21 cellular contexts compared by ENCODE assay signal in genomic region chr1:246695136-246695535, GRCh38. TPM values are rescaled to one million over a fixed set of nuclear protein-coding genes. Genes with fewer than 3 reads are reported as not detected.
DNase-seq lines count a peak whose midpoint lies in the region; ATAC-seq, FAIRE-seq and TF ChIP-seq lines count a peak whose summit lies in the region.
"Had no signal": no experiment of that assay in that cellular context is flagged by ENCODE, and none has a peak within 500 bp of the region (broad histone marks: within the 10 kb centered on the region; RNA-seq: fewer than 3 reads in every experiment).

No MANE protein-coding gene starts in this region.

- no peak overlapping the region for H2BK20ac ChIP-seq in IMR-90 (ENCODE audit: low read depth, low read length)

- dilution Hi-C loops in IMR-90 (cut with HindIII; ENCODE audit: low sequenced_read_pairs, unreplicated experiment): no loop called here

- H3K27me3 ChIP-seq in IMR-90 (ENCODE audit: control insufficient read depth, insufficient read depth, low read length) (no peaks in the 10 kb centered on the region), bronchial epithelial cell (ENCODE audit: control insufficient read depth, insufficient read depth, low read length) (no peaks in the 10 kb centered on the region), left lung (no peaks in the 10 kb centered on the region)
- H3K27me3 ChIP-seq: BE2C had no signal

- H3K18ac ChIP-seq in IMR-90 (ENCODE audit: low read depth, low read length): no peak overlapping the region

- H4K8ac ChIP-seq in IMR-90 (ENCODE audit: low read depth in 2 of 2, low read length in 2 of 2): no peak overlapping the region

- H2AK5ac ChIP-seq in IMR-90 (ENCODE audit: low read depth, low read length): no peak overlapping the region

- H2AFZ ChIP-seq in IMR-90 (replicated peaks; ENCODE audit: low read length, poor library complexity): no peak overlapping the region

- no peak for TF ChIP-seq POLR2A in IMR-90 (IDR thresholded peaks at IDR 0.05; ENCODE audit: low read depth, low read length)

- in situ Hi-C loops in IMR-90 (cut with MboI; ENCODE audit: low sequenced_read_pairs): loop anchor here (25.0 kb wide), 1 partner anchor 1533 kb away; the partner anchor contains the start of gene KIF26B
- in situ Hi-C loops in KBM-7 (cut with MboI; ENCODE audit: low pct_unique_long_range_greater_than_20kb, low sequenced_read_pairs): no loop called here

- TF ChIP-seq CTCF in AG10803 (conservative IDR thresholded peaks at IDR 0.05; ENCODE audit: low read length): no peak
- no peak for TF ChIP-seq CTCF in IMR-90 (conservative IDR thresholded peaks at IDR 0.05; ENCODE audit: low read depth, low read length)
- no peak for TF ChIP-seq CTCF in bronchial epithelial cell (IDR thresholded peaks at IDR 0.05; ENCODE audit: insufficient read depth, low read length, severe bottlenecking)
- TF ChIP-seq CTCF in left lung (IDR thresholded peaks at IDR 0.05): no peak

- no peak overlapping the region for H4K5ac ChIP-seq in IMR-90 (ENCODE audit: low read depth, low read length)

- H3K14ac ChIP-seq in IMR-90 (replicated peaks; ENCODE audit: low read depth, low read length): no peak overlapping the region

- H3K23ac ChIP-seq in IMR-90 (ENCODE audit: low read depth, low read length): no peak overlapping the region

- CTCF ChIA-PET in IMR-90 (lab: Yijun Ruan, JAX): no interaction called here

- no peak overlapping the region for H2BK5ac ChIP-seq in IMR-90 (ENCODE audit: low read depth, low read length, poor library complexity, severe bottlenecking)

- no peak overlapping the region for H3K27ac ChIP-seq in IMR-90 (ENCODE audit: insufficient read depth, low read length)
- no peak overlapping the region for H3K27ac ChIP-seq in left lung

- H3K79me1 ChIP-seq in IMR-90 (ENCODE audit: low read depth in 1 of 2, low read length in 2 of 2): no peaks in the 10 kb centered on the region

- H3K56ac ChIP-seq in IMR-90 (ENCODE audit: extremely low read depth, insufficient read depth, low read length): no peak overlapping the region

- no peaks in the 10 kb centered on the region for H3K4me1 ChIP-seq in IMR-90 (ENCODE audit: control insufficient read depth, insufficient read depth, low read length)
- H3K4me1 ChIP-seq in left lung: peaks cover 5 to 14% of the 10 kb centered on the region in 2 donors

- H3K36me3 ChIP-seq in IMR-90 (ENCODE audit: control insufficient read depth, insufficient read depth, low read length) (no peaks in the 10 kb centered on the region), bronchial epithelial cell (ENCODE audit: control insufficient read depth, insufficient read depth, low read length) (no peaks in the 10 kb centered on the region), left lung (no peaks in the 10 kb centered on the region)
- H3K36me3 ChIP-seq: BE2C, HAP-1 had no signal

- WGBS in IMR-90 (ENCODE audit: extremely low coverage in 2 of 2, insufficient read length in 1 of 2), 2 experiments: no CpG with 5 or more reads among the region's 3 CpGs

- H2BK120ac ChIP-seq in IMR-90 (ENCODE audit: low read depth, low read length): no peak overlapping the region

- no peaks in the 10 kb centered on the region for H4K20me1 ChIP-seq in IMR-90 (ENCODE audit: insufficient read depth, low read length)

- H2AK9ac ChIP-seq in IMR-90 (replicated peaks; ENCODE audit: low read depth, low read length, poor library complexity): no peak overlapping the region

- no peak for FAIRE-seq in bronchial epithelial cell (lab: Jason Lieb, UNC)
- FAIRE-seq: D721Med, RCC 7860 had no signal

- intact Hi-C loops in IMR-90 (cut with micrococcal nuclease): no loop called here
- intact Hi-C loops in left lung (cut with DNase I): loop anchor here in 1 of 2 donors (5.0 kb wide), 1 partner anchor 198 kb away; no protein-coding TSS in a partner anchor

- no peak overlapping the region for H3K4ac ChIP-seq in IMR-90 (ENCODE audit: low read depth, low read length)

- no peak overlapping the region for H4K91ac ChIP-seq in IMR-90 (ENCODE audit: insufficient read depth, low read depth, low read length)

- no peak overlapping the region for H3K9ac ChIP-seq in IMR-90 (ENCODE audit: low read depth, low read length)

- DNase-seq in AG10803 (ENCODE audit: low read depth) (peak; percentile 32), IMR-90 (peak; percentile 41), bronchial epithelial cell (ENCODE audit: low read depth) (peak; percentile 73), kidney tubule cell (ENCODE audit: low spot score) (peak; percentile 54), left lung (no peak), KBM-7 (no peak)
- no peak for DNase-seq in activated CD4-positive, alpha-beta T cell treated with anti-CD3 and anti-CD28 coated beads for 48 hours
- no peak for DNase-seq in central memory CD4-positive, alpha-beta T cell
- DNase-seq: ACHN; BE2C; CD4-positive, alpha-beta memory T cell; DMS79 treated with DMSO at 0.1 percent for 48 hours; KG1; MM.1S; NCI-H1417; NCI-H2029 treated with DMSO at 0.1 percent for 48 hours; NCI-H510A treated with DMSO at 0.1 percent for 48 hours; SHP77 treated with DMSO at 0.1 percent for 48 hours had no signal

- H3K4me3 ChIP-seq in AG10803 (ENCODE audit: low read length) (no peak overlapping the region), IMR-90 (ENCODE audit: insufficient read depth, low read depth, low read length) (no peak overlapping the region), bronchial epithelial cell (ENCODE audit: low read depth, low read length) (no peak overlapping the region), left lung (no peak overlapping the region)
- H3K4me3 ChIP-seq: HAP-1 had no signal

- POLR2A ChIA-PET in IMR-90 (lab: Charles Lee; ENCODE audit: unreplicated experiment): no interaction called here

- ATAC-seq in IMR-90 (ENCODE audit: low read depth) (no peak), left lung (no peak)

- no peak overlapping the region for H2BK15ac ChIP-seq in IMR-90 (ENCODE audit: low read depth, low read length)

- H3K9me1 ChIP-seq in IMR-90 (ENCODE audit: insufficient read depth, low read length): 0 out of 2 replicates have a peak, but pooled peaks cover 5% of the 10 kb centered on the region

- H3K9me3 ChIP-seq in IMR-90 (ENCODE audit: control insufficient read depth, insufficient read depth, low read length): 0 out of 2 replicates have a peak, but pooled peaks cover 3% of the 10 kb centered on the region
- peaks cover 0 to 5% of the 10 kb centered on the region in 2 donors for H3K9me3 ChIP-seq in left lung
- H3K9me3 ChIP-seq: BE2C had no signal

- BruUV-seq in IMR-90 (replicated peaks; lab: Mats Ljungman, UMichigan): no TSS peak

- no peak for TF ChIP-seq RAD21 in IMR-90 (IDR thresholded peaks at IDR 0.05; ENCODE audit: low read length)

- H3K4me2 ChIP-seq in IMR-90 (ENCODE audit: low read depth, low read length): no peak overlapping the region

TF ChIP-seq in IMR-90, 13 proteins besides CTCF, POLR2A, EP300 and RAD21:
- TF ChIP-seq MAFK (IDR thresholded peaks at IDR 0.05; ENCODE audit: low read depth, low read length) (no peak), BHLHE40 (IDR thresholded peaks at IDR 0.05; ENCODE audit: low read depth, low read length) (no peak), NFE2L2 (IDR thresholded peaks at IDR 0.05; ENCODE audit: low read depth, low read length) (no peak), SMC3 (IDR thresholded peaks at IDR 0.05; ENCODE audit: low read depth, low read length) (no peak), CHD1 (IDR thresholded peaks at IDR 0.05; ENCODE audit: low read depth, low read length) (no peak), RCOR1 (IDR thresholded peaks at IDR 0.05; ENCODE audit: insufficient replicate concordance, low read length) (no peak), MXI1 (IDR thresholded peaks at IDR 0.05; ENCODE audit: borderline replicate concordance, low read depth, low read length) (no peak), ELK1 (IDR thresholded peaks at IDR 0.05; ENCODE audit: borderline replicate concordance, low read depth, low read length) (no peak), RFX5 (IDR thresholded peaks at IDR 0.05; ENCODE audit: low read depth, low read length) (no peak), MAZ (IDR thresholded peaks at IDR 0.05; ENCODE audit: borderline replicate concordance, low read depth, low read length) (no peak), USF2 (IDR thresholded peaks at IDR 0.05; ENCODE audit: low read depth, low read length) (no peak)

RNA-seq across cellular contexts. Expression of gene SCCPDH, which starts 29.1 kb away (rescaled TPM):
- 37.8 and 46.9 TPM in 2 replicates for total RNA-seq in IMR-90 (2012; rRNA removed)
- 22.9 and 26.9 TPM in 2 replicates for polyA plus RNA-seq in IMR-90 (2012; rRNA removed)
- polyA plus RNA-seq in IMR-90 (2012; cell fraction: cytosol; rRNA removed): 11.5 and 12.8 TPM in 2 replicates
- 3.8 and 9.6 TPM in 2 replicates for polyA plus RNA-seq in IMR-90 (2012; cell fraction: nucleus; rRNA removed; ENCODE audit: low replicate concordance)
- 3.7 and 4.9 TPM in 2 replicates for total RNA-seq in bronchial epithelial cell
- total RNA-seq in left lung: 10 to 100 TPM; 28.3 to 32.9 TPM

Comparison
In these comparisons a context has a peak if more than half of its experiments do, and no peak if none do; other contexts are left out.
1. DNase-seq: peak in AG10803 (single experiment), IMR-90 (single experiment), bronchial epithelial cell (single experiment) and kidney tubule cell (single experiment); none in activated CD4-positive, alpha-beta T cell treated with anti-CD3 and anti-CD28 coated beads for 48 hours (single experiment), left lung (0 of 2), central memory CD4-positive, alpha-beta T cell (single experiment) and KBM-7 (single experiment).